In the genomic region with DNA sequence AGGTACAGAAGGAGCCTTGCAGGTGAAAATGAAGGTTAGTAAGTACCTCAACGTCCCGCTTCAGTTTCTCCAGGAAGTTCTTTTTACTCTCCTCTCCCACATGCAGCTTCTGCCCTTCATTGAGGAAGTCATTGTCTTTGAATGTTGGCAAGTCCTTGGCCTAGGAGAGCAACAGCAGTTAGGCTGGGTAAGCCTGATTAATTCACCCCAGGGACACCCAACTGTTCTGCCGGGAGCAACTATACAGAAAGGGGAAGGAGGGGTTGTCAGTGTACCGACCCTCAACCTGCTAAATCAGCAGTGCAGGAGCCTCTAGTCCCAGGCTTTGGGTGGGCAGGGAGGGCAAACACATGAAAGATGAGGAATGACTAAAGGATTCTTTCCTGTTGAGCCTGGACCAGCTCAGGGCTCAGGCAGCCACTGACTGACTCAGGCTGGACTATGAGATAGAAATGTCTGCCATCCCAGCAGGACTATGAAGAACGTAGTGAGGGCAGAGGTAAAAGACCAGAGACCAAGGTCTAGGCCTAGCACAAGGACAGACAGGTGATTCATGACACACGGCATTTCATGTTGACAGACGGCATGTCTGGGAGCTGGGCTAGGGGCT, we compare ENCODE assay signal across 25 cellular contexts. TPM values are rescaled to one million over a fixed set of nuclear protein-coding genes. Genes with fewer than 3 reads are reported as not detected.
DNase-seq lines count a peak whose midpoint lies in the region; ATAC-seq, FAIRE-seq and TF ChIP-seq lines count a peak whose summit lies in the region.
"Had no signal": no experiment of that assay in that cellular context is flagged by ENCODE, and none has a peak within 500 bp of the region (broad histone marks: within the 10 kb centered on the region; RNA-seq: fewer than 3 reads in every experiment).

No MANE protein-coding gene starts in this region.

- TF ChIP-seq CTCF in HFFc6 (IDR thresholded peaks at IDR 0.05) (no peak), astrocyte (IDR thresholded peaks at IDR 0.05; ENCODE audit: insufficient read depth, low read depth, low read length) (no peak), osteoblast (IDR thresholded peaks at IDR 0.05; ENCODE audit: extremely low read depth, low read depth, low read length) (no peak), psoas muscle (IDR thresholded peaks at IDR 0.05) (no peak)

- DNase-seq in AG20443 (ENCODE audit: low spot score): peak; percentile 35
- DNase-seq in HFFc6: peak; percentile 39
- DNase-seq in astrocyte (ENCODE audit: low read depth): no peak
- peak; percentile 91 for DNase-seq in osteoblast (ENCODE audit: insufficient read length, low spot score, missing footprints)
- no peak for DNase-seq in psoas muscle
- DNase-seq in kidney glomerular epithelial cell (lab: John Stamatoyannopoulos, UW): no peak
- DNase-seq: Calu3, DMS153, DND-41, GOT3, MM.1S, NCI-H1048, NCI-H1417, NCI-H1694, NCI-H2081, NCI-H226, NCI-H510A, NCI-H69, Peyer's patch, SHP77 treated with DMSO at 0.1 percent for 48 hours had no signal

- intact Hi-C loops in psoas muscle (cut with DNase I): no loop called here

- H3K4me1 Mint-ChIP-seq in HFFc6 (ENCODE audit: low read depth) (peaks cover 22% of the 10 kb centered on the region), astrocyte (ENCODE audit: low read depth, unreplicated experiment) (peaks cover 5% of the 10 kb centered on the region)

- H3K4me3 Mint-ChIP-seq in HFFc6 (no peak overlapping the region), astrocyte (ENCODE audit: unreplicated experiment) (no peak overlapping the region)
- H3K4me3 Mint-ChIP-seq: IgD-negative memory B cell had no signal

- H3K36me3 Mint-ChIP-seq in HFFc6 (ENCODE audit: low read depth) (peaks cover 35% of the 10 kb centered on the region), astrocyte (ENCODE audit: low read depth, unreplicated experiment) (peaks cover 26% of the 10 kb centered on the region)

- no peaks in the 10 kb centered on the region for H3K4me1 ChIP-seq in astrocyte (ENCODE audit: insufficient read depth, low read length)
- H3K4me1 ChIP-seq in osteoblast (ENCODE audit: insufficient read depth, low read length): no peaks in the 10 kb centered on the region
- H3K4me1 ChIP-seq in psoas muscle: no peaks in the 10 kb centered on the region
- H3K4me1 ChIP-seq: HAP-1, Peyer's patch had no signal

- peak overlapping the region; percentile 41 for H3K27ac ChIP-seq in astrocyte (ENCODE audit: low read depth, low read length)
- peak overlapping the region; percentile 15 for H3K27ac ChIP-seq in osteoblast (ENCODE audit: low read depth, low read length)
- H3K27ac ChIP-seq in psoas muscle: no peak overlapping the region
- H3K27ac ChIP-seq: KMS-11, Peyer's patch had no signal

- H3K27me3 Mint-ChIP-seq in HFFc6 (ENCODE audit: insufficient read depth) (no peaks in the 10 kb centered on the region; the same call in 1 of the 2 replicates), astrocyte (ENCODE audit: low read depth, unreplicated experiment) (no peaks in the 10 kb centered on the region)
- H3K27me3 Mint-ChIP-seq: IgD-negative memory B cell had no signal

- 72 to 78% (median 78%) methylated on average over 7 of the region's 7 CpGs for WGBS in psoas muscle, 3 donors

- peaks cover 51% of the 10 kb centered on the region for H3K36me3 ChIP-seq in astrocyte (ENCODE audit: insufficient read depth, low read length)
- peaks cover 79% of the 10 kb centered on the region for H3K36me3 ChIP-seq in osteoblast (ENCODE audit: insufficient read depth, low read length)
- peaks cover 25 to 100% of the 10 kb centered on the region in 2 donors for H3K36me3 ChIP-seq in psoas muscle (ENCODE audit: insufficient read depth in 1 of 2, low read depth in 1 of 2)

- no peaks in the 10 kb centered on the region for H3K27me3 ChIP-seq in astrocyte (ENCODE audit: insufficient read depth, low read length)
- H3K27me3 ChIP-seq in osteoblast (ENCODE audit: insufficient read depth, low read length): no peaks in the 10 kb centered on the region
- no peaks in the 10 kb centered on the region for H3K27me3 ChIP-seq in psoas muscle (ENCODE audit: insufficient read depth in 3 of 3, low read length in 2 of 3)
- H3K27me3 ChIP-seq: Peyer's patch had no signal

- H3K79me2 ChIP-seq in astrocyte (ENCODE audit: insufficient read depth, low read length) (no peaks in the 10 kb centered on the region), osteoblast (ENCODE audit: insufficient read depth, low read length) (no peaks in the 10 kb centered on the region)

- H3K9me3 Mint-ChIP-seq in HFFc6 (no peaks in the 10 kb centered on the region), astrocyte (ENCODE audit: unreplicated experiment) (no peaks in the 10 kb centered on the region)
- H3K9me3 Mint-ChIP-seq: IgD-negative memory B cell had no signal

- H3K9ac ChIP-seq in astrocyte (ENCODE audit: low read length): no peak overlapping the region
- H3K9ac ChIP-seq: KMS-11 had no signal

- no peaks in the 10 kb centered on the region for H3K9me3 ChIP-seq in astrocyte (ENCODE audit: insufficient read depth, low read depth, low read length)
- no peaks in the 10 kb centered on the region for H3K9me3 ChIP-seq in osteoblast (ENCODE audit: low read depth, low read length)
- H3K9me3 ChIP-seq in psoas muscle: no peaks in the 10 kb centered on the region
- H3K9me3 ChIP-seq: HAP-1, Peyer's patch had no signal

- H2AFZ ChIP-seq in astrocyte (ENCODE audit: low read depth, low read length): no peak overlapping the region
- no peak overlapping the region for H2AFZ ChIP-seq in osteoblast (ENCODE audit: low read length)

- FAIRE-seq in astrocyte (lab: Jason Lieb, UNC): no peak
- FAIRE-seq: GM18507 had no signal

- H4K20me1 ChIP-seq in astrocyte (ENCODE audit: insufficient read depth, low read length) (peaks cover 22% of the 10 kb centered on the region), osteoblast (ENCODE audit: insufficient read depth, low read length) (peaks cover 7% of the 10 kb centered on the region)

- no peak overlapping the region for H3K4me2 ChIP-seq in astrocyte (ENCODE audit: low read length)
- H3K4me2 ChIP-seq in osteoblast (ENCODE audit: insufficient read depth, low read length): no peak overlapping the region
- H3K4me2 ChIP-seq: KMS-11 had no signal

- ATAC-seq in psoas muscle (no peak), GM19455 (IDR thresholded peaks at IDR 0.05; ENCODE audit: unreplicated experiment) (no peak)

- H3K4me3 ChIP-seq in astrocyte (ENCODE audit: insufficient read depth, low read depth, low read length) (no peak overlapping the region), osteoblast (ENCODE audit: insufficient read depth, low read length) (no peak overlapping the region), psoas muscle (no peak overlapping the region)
- H3K4me3 ChIP-seq: HAP-1, Peyer's patch had no signal

- peak overlapping the region; percentile 69 for H3K27ac Mint-ChIP-seq in HFFc6
- H3K27ac Mint-ChIP-seq in astrocyte (ENCODE audit: unreplicated experiment): peak overlapping the region; percentile 72
- H3K27ac Mint-ChIP-seq: IgD-negative memory B cell had no signal

RNA-seq across cellular contexts. Expression of gene PIP4K2B, which starts 21.6 kb away (rescaled TPM):
- 10 to 100 TPM; 48.7 to 61.8 (median 55.5) TPM for total RNA-seq in HFFc6 (2021; fragmentation: NEBNext Ultra II Directional; extraction: Animal tissue kit (Norgen Biotek cat#: 25700))
- total RNA-seq in astrocyte: 54.4 and 58.2 TPM in 2 replicates
- total RNA-seq in osteoblast: 48.1 and 65.4 TPM in 2 replicates
- total RNA-seq in psoas muscle: 10 to 100 TPM; 61.2 to 66.7 (median 63.8) TPM
- 10 to 100 TPM; 19.3 to 72.6 (median 26.5) TPM for polyA plus RNA-seq in psoas muscle

RNA-seq across cellular contexts. Expression of gene PSMB3, which starts 25.2 kb away (rescaled TPM):
- total RNA-seq in HFFc6 (2021; fragmentation: NEBNext Ultra II Directional; extraction: Animal tissue kit (Norgen Biotek cat#: 25700)): 100 to 1,000 TPM; 232 to 273 (median 253) TPM
- total RNA-seq in astrocyte (166 and 191 TPM in 2 replicates), osteoblast (235 and 267 TPM in 2 replicates), psoas muscle (100 to 1,000 TPM; 112 to 209 (median 184) TPM)
- 100 to 1,000 TPM; 286 to 463 (median 332) TPM for polyA plus RNA-seq in psoas muscle

RNA-seq across cellular contexts. Expression of gene PCGF2, which starts 29.6 kb away (rescaled TPM):
- total RNA-seq in HFFc6 (2021; fragmentation: NEBNext Ultra II Directional; extraction: Animal tissue kit (Norgen Biotek cat#: 25700)): 10 to 100 TPM; 59.7 to 73.5 (median 69.0) TPM
- total RNA-seq in astrocyte: 68.2 and 73.7 TPM in 2 replicates
- 3.3 and 5.0 TPM in 2 replicates for total RNA-seq in osteoblast
- total RNA-seq in psoas muscle: 10 to 100 TPM in 1 of 4 donors, 1 to 10 TPM in 3; 7.1 to 10.8 (median 7.5) TPM
- 1 to 10 TPM; 3.3 to 5.8 (median 5.1) TPM for polyA plus RNA-seq in psoas muscle
- polyA plus RNA-seq: IgD-negative memory B cell had no signal

RNA-seq across cellular contexts. Expression of gene CWC25, which starts 47.4 kb away (rescaled TPM):
- total RNA-seq in HFFc6 (2021; fragmentation: NEBNext Ultra II Directional; extraction: Animal tissue kit (Norgen Biotek cat#: 25700)): 10 to 100 TPM; 11.0 to 13.7 (median 12.9) TPM
- 12.4 and 13.7 TPM in 2 replicates for total RNA-seq in astrocyte
- total RNA-seq in osteoblast: 10.3 and 10.9 TPM in 2 replicates
- total RNA-seq in psoas muscle: 10 to 100 TPM in 3 of 4 donors, 1 to 10 TPM in 1; 9.7 to 21.3 (median 15.3) TPM
- polyA plus RNA-seq in psoas muscle: 10 to 100 TPM; 13.5 to 22.0 (median 15.0) TPM

RNA-seq across cellular contexts. Expression of gene CISD3, which starts 47.6 kb away (rescaled TPM):
- total RNA-seq in HFFc6 (2021; fragmentation: NEBNext Ultra II Directional; extraction: Animal tissue kit (Norgen Biotek cat#: 25700)): 10 to 100 TPM; 35.0 to 38.7 (median 36.6) TPM
- total RNA-seq in astrocyte (12.0 and 13.1 TPM in 2 replicates), osteoblast (3.5 and 3.6 TPM in 2 replicates), psoas muscle (10 to 100 TPM; 29.9 to 45.5 (median 37.4) TPM)
- 10 to 100 TPM; 39.6 to 83.6 (median 41.5) TPM for polyA plus RNA-seq in psoas muscle

Comparison
In these comparisons a context has a peak if more than half of its experiments do, and no peak if none do; other contexts are left out.
1. DNase-seq: peak in AG20443 (single experiment), HFFc6 (single experiment) and osteoblast (single experiment); none in astrocyte (single experiment), psoas muscle (0 of 2) and kidney glomerular epithelial cell (single experiment).